13 cellular contexts compared by ENCODE assay signal in genomic region chr1:150559627-150560010, GRCh38. TPM values are rescaled to one million over a fixed set of nuclear protein-coding genes. Genes with fewer than 3 reads are reported as not detected.
DNase-seq lines count a peak whose midpoint lies in the region; ATAC-seq, FAIRE-seq and TF ChIP-seq lines count a peak whose summit lies in the region.
"Had no signal": no experiment of that assay in that cellular context is flagged by ENCODE, and none has a peak within 500 bp of the region (broad histone marks: within the 10 kb centered on the region; RNA-seq: fewer than 3 reads in every experiment).

No MANE protein-coding gene starts in this region.

- in situ Hi-C loops in HepG2 (cut with HindIII; ENCODE audit: extremely low pct_ligation_motif_present, low pct_unique_long_range_greater_than_20kb): loop anchor here (5.0 kb wide), 2 partner anchors 68 to 253 kb away; partner anchors contain the start of gene ENSA

- no TSS peak for BruUV-seq in HepG2 (replicated peaks; lab: Mats Ljungman, UMichigan)

- H3K27ac Mint-ChIP-seq in IgD-negative memory B cell: peak overlapping the region in 2 of 3 donors; percentile 98 to 99
- H3K27ac Mint-ChIP-seq in activated naive CD8-positive, alpha-beta T cell: peak overlapping the region; percentile 100

- H3K4me1 Mint-ChIP-seq in IgD-negative memory B cell: peaks cover 16 to 22% (median 17%) of the 10 kb centered on the region in 3 donors
- H3K4me1 Mint-ChIP-seq in activated naive CD8-positive, alpha-beta T cell (ENCODE audit: low read depth): peaks cover 37% of the 10 kb centered on the region

- TF ChIP-seq POLR2A in HepG2 (IDR thresholded peaks at IDR 0.05; ENCODE audit: insufficient read depth in 1 of 2, low read depth in 2 of 2, low read length in 2 of 2) (no peak), spleen (IDR thresholded peaks at IDR 0.05) (no peak)

- H3K27ac ChIP-seq in HepG2 (ENCODE audit: extremely low read length, insufficient read depth, low read length) (no peak overlapping the region), spleen (peak overlapping the region in 7 of 8 donors; percentile 60 to 100 (median 100))

- peak overlapping the region in 2 of 4 donors; percentile 91 to 95 for H3K4me3 Mint-ChIP-seq in IgD-negative memory B cell
- no peak overlapping the region for H3K4me3 Mint-ChIP-seq in activated naive CD8-positive, alpha-beta T cell

- FAIRE-seq in HepG2 (lab: Jason Lieb, UNC): no peak

- CTCF ChIA-PET in HepG2 (lab: Yijun Ruan, JAX; ENCODE audit: low intra/inter-chr PET ratio, low total read pairs): interaction anchor here (2.3 kb wide), 1 partner anchor 95 kb away, joined by 20 read pairs; no protein-coding TSS in a partner anchor
- CTCF ChIA-PET in HEK293T (lab: Yijun Ruan, JAX): interaction anchor here (0.6 to 4.0 kb wide), 19 partner anchors 7 to 446 kb away, joined by 3 to 19 read pairs (median 4); partner anchors contain the start of genes ADAMTSL4, ENSA and FALEC

- POLR2A ChIA-PET in HepG2 (lab: Yijun Ruan, JAX): interaction anchor here (1.0 to 13.0 kb wide), 6 partner anchors 9 to 70 kb away, joined by 3 to 469 read pairs (median 18); partner anchors contain the start of genes ADAMTSL4, ENSA and MCL1
- POLR2A ChIA-PET in HEK293T (lab: Yijun Ruan, JAX): interaction anchor here (11.7 kb wide), 1 partner anchor 18 kb away, joined by 260 read pairs; the partner anchor contains the start of gene MCL1

- H3K27me3 Mint-ChIP-seq in IgD-negative memory B cell: no peaks in the 10 kb centered on the region
- no peaks in the 10 kb centered on the region for H3K27me3 Mint-ChIP-seq in activated naive CD8-positive, alpha-beta T cell
- H3K27me3 Mint-ChIP-seq: activated CD4-positive, alpha-beta memory T cell treated with anti-CD3 and anti-CD28 coated beads, Interleukin-2, amount 10 ng/mL, durations not matched to agents 7 days and 5 days had no signal

- TF ChIP-seq RAD21 in HepG2 (CRISPR knock-in tag; IDR thresholded peaks at IDR 0.05): no peak

- 96% methylated on average over 4 of the region's 10 CpGs for WGBS in HepG2 (ENCODE audit: low lambda C conversion rate)
- 70 to 76% (median 73%) methylated on average over 10 of the region's 10 CpGs for WGBS in spleen, 5 donors

- no peaks in the 10 kb centered on the region for H3K9me3 ChIP-seq in HepG2 (ENCODE audit: low read length)
- no peaks in the 10 kb centered on the region for H3K9me3 ChIP-seq in spleen
- H3K9me3 ChIP-seq: HAP-1 had no signal

- DNase-seq in HepG2 (ENCODE audit: low spot score) (no peak), spleen (peak; percentile 82), HEK293T (ENCODE audit: extremely low spot score) (no peak), DMS79 (lab: John Stamatoyannopoulos, UW) (no peak), GM10266 (ENCODE audit: extremely low spot score) (no peak)

- H3K9me3 Mint-ChIP-seq in IgD-negative memory B cell: no peaks in the 10 kb centered on the region
- H3K9me3 Mint-ChIP-seq in activated naive CD8-positive, alpha-beta T cell (ENCODE audit: low read depth): no peaks in the 10 kb centered on the region
- H3K9me3 Mint-ChIP-seq: activated CD4-positive, alpha-beta memory T cell treated with anti-CD3 and anti-CD28 coated beads, Interleukin-2, amount 10 ng/mL, durations not matched to agents 7 days and 5 days; activated naive CD4-positive, alpha-beta T cell treated with anti-CD3 and anti-CD28 coated beads, Interleukin-2, amount 50 U/mL, for 72 hours; T-helper 2 cell treated with Interferon-gamma antibody and Interleukin-4, amounts not matched to agents 5 μg/mL and 100 μg/mL, for 36 hours had no signal

- H3K36me3 Mint-ChIP-seq in IgD-negative memory B cell: no peaks in the 10 kb centered on the region
- peaks cover 2% of the 10 kb centered on the region for H3K36me3 Mint-ChIP-seq in activated naive CD8-positive, alpha-beta T cell
- H3K36me3 Mint-ChIP-seq: activated naive CD4-positive, alpha-beta T cell treated with anti-CD3 and anti-CD28 coated beads, Interleukin-2, amount 50 U/mL, for 72 hours had no signal

- H3K36me3 ChIP-seq in HepG2 (replicated peaks in 1 of 2; ENCODE audit: control insufficient read depth in 1 of 2, insufficient read depth in 2 of 2, low read length in 2 of 2) (peaks cover 0 to 5% of the 10 kb centered on the region in 2 experiments; a peak in 2 of 5 replicates), spleen (peaks cover 0 to 33% (median 0%) of the 10 kb centered on the region in 6 donors)
- H3K36me3 ChIP-seq: HAP-1 had no signal

- H3K27me3 ChIP-seq in HepG2 (ENCODE audit: control insufficient read depth in 1 of 2, insufficient read depth in 2 of 2, low read length in 2 of 2) (no peaks in the 10 kb centered on the region), spleen (replicated peaks in 1 of 7) (no peaks in the 10 kb centered on the region)

- no peak overlapping the region for H2AFZ ChIP-seq in HepG2 (ENCODE audit: low read length)

- peaks cover 50% of the 10 kb centered on the region for H3K4me1 ChIP-seq in HepG2 (ENCODE audit: insufficient read depth, low read length)
- H3K4me1 ChIP-seq in spleen: peaks cover 33 to 90% (median 65%) of the 10 kb centered on the region in 6 donors

- intact Hi-C loops in HepG2 (cut with micrococcal nuclease; ENCODE audit: unreplicated experiment) (loop anchor here (5.0 to 10.0 kb wide), 2 partner anchors 138 to 305 kb away; partner anchors contain the start of genes CA14 and GOLPH3L), spleen (cut with DNase I; ENCODE audit: low total_unique reads) (loop anchor here (2.0 kb wide), 1 partner anchor 61 kb away; no protein-coding TSS in a partner anchor)

- H3K9ac ChIP-seq in HepG2 (ENCODE audit: insufficient read depth, low read depth, low read length): no peak overlapping the region

- TF ChIP-seq EP300 in HepG2 (IDR thresholded peaks at IDR 0.05; ENCODE audit: low read depth in 2 of 2, low read length in 2 of 2) (no peak), HepG2 (CRISPR knock-in tag; IDR thresholded peaks at IDR 0.05; ENCODE audit: borderline replicate concordance) (no peak)

- TF ChIP-seq CTCF in HepG2 (CRISPR knock-in tag; IDR thresholded peaks at IDR 0.05) (no peak), spleen (IDR thresholded peaks at IDR 0.05 in 8 of 11, conservative IDR thresholded peaks at IDR 0.05 in 3 of 11) (no peak), GM10266 (IDR thresholded peaks at IDR 0.05; ENCODE audit: control insufficient read depth, insufficient read depth, low read depth, missing control alignments) (no peak)

- H3K4me3 ChIP-seq in HepG2 (replicated peaks in 1 of 3; ENCODE audit: insufficient read depth in 1 of 3, low read depth in 2 of 3, low read length in 3 of 3) (no peak overlapping the region), spleen (peak overlapping the region in 4 of 8 donors; percentile 21 to 78 (median 50))
- H3K4me3 ChIP-seq: HAP-1, smooth muscle cell had no signal

- ATAC-seq in HepG2: no peak
- ATAC-seq in GM18868 (IDR thresholded peaks at IDR 0.05; ENCODE audit: unreplicated experiment): no peak

- H4K20me1 ChIP-seq in HepG2 (ENCODE audit: insufficient read depth, low read length): no peaks in the 10 kb centered on the region

- peaks cover 8% of the 10 kb centered on the region for H3K79me2 ChIP-seq in HepG2 (ENCODE audit: insufficient read depth, low read length)

- H3K4me2 ChIP-seq in HepG2 (ENCODE audit: low read depth, low read length): no peak overlapping the region

RNA-seq across cellular contexts. Expression of gene ADAMTSL4, which starts 10.4 kb away (rescaled TPM):
- polyA plus RNA-seq in IgD-negative memory B cell (0.30 TPM), HepG2 (2011; rRNA removed) (15.1 and 16.4 TPM in 2 replicates), spleen (10 to 100 TPM in 1 of 3 donors, 1 to 10 TPM in 2; 5.0 to 10.9 (median 9.4) TPM)
- total RNA-seq in HepG2 (2016; rRNA removed; fragmentation: Illumina TruSeq; extraction: Trizol) (1.9 and 3.9 TPM in 2 replicates), spleen (10 to 100 TPM in 5 of 7 donors, 1 to 10 TPM in 2; 2.8 to 19.1 (median 12.4) TPM)
- total RNA-seq in HepG2 (2016; cell fraction: cytosol; rRNA removed; fragmentation: Illumina TruSeq; extraction: Trizol; ENCODE audit: low read depth): 1.3 and 1.4 TPM in 2 replicates
- total RNA-seq in HepG2 (2016; cell fraction: insoluble cytoplasmic fraction; rRNA removed; fragmentation: Illumina TruSeq; extraction: Trizol): 1.4 and 3.5 TPM in 2 replicates
- total RNA-seq in HepG2 (2016; cell fraction: membrane; rRNA removed; fragmentation: Illumina TruSeq; extraction: Trizol): 2.8 TPM in 2 replicates
- 5.1 and 8.0 TPM in 2 replicates for total RNA-seq in HepG2 (2016; cell fraction: nucleus; rRNA removed; fragmentation: Illumina TruSeq; extraction: Trizol)
- polyA plus RNA-seq in HepG2 (2011; cell fraction: cytosol; rRNA removed): 7.9 and 8.3 TPM in 2 replicates
- 81.6 and 99.7 TPM in 2 replicates for polyA plus RNA-seq in HepG2 (2011; cell fraction: nucleus; rRNA removed)
- 6.4 and 10.9 TPM in 2 replicates for polyA plus RNA-seq in HepG2 (2012)
- polyA plus RNA-seq in HepG2 (2016; cell fraction: cytosol; fragmentation: Illumina TruSeq; extraction: Trizol; ENCODE audit: low read depth): 0.93 and 1.3 TPM in 2 replicates
- 4.0 and 4.2 TPM in 2 replicates for polyA plus RNA-seq in HepG2 (2016; cell fraction: insoluble cytoplasmic fraction; fragmentation: Illumina TruSeq; extraction: Trizol; ENCODE audit: low read depth)
- polyA plus RNA-seq in HepG2 (2016; cell fraction: membrane; fragmentation: Illumina TruSeq; extraction: Trizol; ENCODE audit: low read depth): 3.3 and 3.7 TPM in 2 replicates
- polyA plus RNA-seq in HepG2 (2016; cell fraction: nucleus; fragmentation: Illumina TruSeq; extraction: Trizol; ENCODE audit: insufficient read depth, low read depth): 32.6 and 38.0 TPM in 2 replicates
- 5.9 and 8.8 TPM in 2 replicates for polyA minus RNA-seq in HepG2 (2011; rRNA and poly(A)+ RNA removed; ENCODE audit: low replicate concordance)
- 5.3 and 6.0 TPM in 2 replicates for polyA minus RNA-seq in HepG2 (2011; cell fraction: cytosol; rRNA and poly(A)+ RNA removed)
- 9.4 TPM in 2 replicates for polyA minus RNA-seq in HepG2 (2011; cell fraction: nucleus; rRNA and poly(A)+ RNA removed)

RNA-seq across cellular contexts. Expression of gene MCL1, which starts 19.8 kb away (rescaled TPM):
- polyA plus RNA-seq in IgD-negative memory B cell: 99.6 TPM
- total RNA-seq in HepG2 (2016; rRNA removed; fragmentation: Illumina TruSeq; extraction: Trizol): 113 and 125 TPM in 2 replicates
- 16.3 and 19.0 TPM in 2 replicates for total RNA-seq in HepG2 (2016; cell fraction: cytosol; rRNA removed; fragmentation: Illumina TruSeq; extraction: Trizol; ENCODE audit: low read depth)
- total RNA-seq in HepG2 (2016; cell fraction: insoluble cytoplasmic fraction; rRNA removed; fragmentation: Illumina TruSeq; extraction: Trizol): 108 and 127 TPM in 2 replicates
- total RNA-seq in HepG2 (2016; cell fraction: membrane; rRNA removed; fragmentation: Illumina TruSeq; extraction: Trizol): 41.9 and 48.9 TPM in 2 replicates
- total RNA-seq in HepG2 (2016; cell fraction: nucleus; rRNA removed; fragmentation: Illumina TruSeq; extraction: Trizol): 150 and 151 TPM in 2 replicates
- 69.5 and 70.6 TPM in 2 replicates for polyA plus RNA-seq in HepG2 (2011; rRNA removed)
- polyA plus RNA-seq in HepG2 (2011; cell fraction: cytosol; rRNA removed): 40.6 and 51.3 TPM in 2 replicates
- polyA plus RNA-seq in HepG2 (2011; cell fraction: nucleus; rRNA removed): 127 and 138 TPM in 2 replicates
- polyA plus RNA-seq in HepG2 (2012): 59.5 and 80.1 TPM in 2 replicates
- polyA plus RNA-seq in HepG2 (2016; cell fraction: cytosol; fragmentation: Illumina TruSeq; extraction: Trizol; ENCODE audit: low read depth): 5.6 and 6.4 TPM in 2 replicates
- polyA plus RNA-seq in HepG2 (2016; cell fraction: insoluble cytoplasmic fraction; fragmentation: Illumina TruSeq; extraction: Trizol; ENCODE audit: low read depth): 99.4 and 100.0 TPM in 2 replicates
- 21.9 and 23.4 TPM in 2 replicates for polyA plus RNA-seq in HepG2 (2016; cell fraction: membrane; fragmentation: Illumina TruSeq; extraction: Trizol; ENCODE audit: low read depth)
- 207 and 216 TPM in 2 replicates for polyA plus RNA-seq in HepG2 (2016; cell fraction: nucleus; fragmentation: Illumina TruSeq; extraction: Trizol; ENCODE audit: insufficient read depth, low read depth)
- polyA minus RNA-seq in HepG2 (2011; rRNA and poly(A)+ RNA removed; ENCODE audit: low replicate concordance): 65.4 and 90.8 TPM in 2 replicates
- polyA minus RNA-seq in HepG2 (2011; cell fraction: cytosol; rRNA and poly(A)+ RNA removed): 72.9 and 73.2 TPM in 2 replicates
- polyA minus RNA-seq in HepG2 (2011; cell fraction: nucleus; rRNA and poly(A)+ RNA removed): 152 and 196 TPM in 2 replicates
- total RNA-seq in spleen: 100 to 1,000 TPM; 261 to 435 (median 336) TPM
- 100 to 1,000 TPM in 1 of 3 donors, 10 to 100 TPM in 2; 75.8 to 118 (median 85.9) TPM for polyA plus RNA-seq in spleen

RNA-seq across cellular contexts. Expression of gene FALEC, which starts 44.1 kb away (rescaled TPM):
- polyA plus RNA-seq in IgD-negative memory B cell (1.0 TPM), HepG2 (2011; rRNA removed) (0.20 and 0.33 TPM in 2 replicates), spleen (under 1 TPM in 2 of 3 donors, not detected in 1; 0.20 to 0.29 TPM)
- total RNA-seq in HepG2 (2016; rRNA removed; fragmentation: Illumina TruSeq; extraction: Trizol) (0.71 TPM in 1 of 2 replicates, not detected in the other), spleen (1 to 10 TPM in 1 of 7 donors, under 1 TPM in 1, not detected in 5; 0.97 to 1.9 TPM)
- 1.2 and 1.9 TPM in 2 replicates for total RNA-seq in HepG2 (2016; cell fraction: cytosol; rRNA removed; fragmentation: Illumina TruSeq; extraction: Trizol; ENCODE audit: low read depth)
- total RNA-seq in HepG2 (2016; cell fraction: insoluble cytoplasmic fraction; rRNA removed; fragmentation: Illumina TruSeq; extraction: Trizol): 0.40 and 1.6 TPM in 2 replicates
- total RNA-seq in HepG2 (2016; cell fraction: membrane; rRNA removed; fragmentation: Illumina TruSeq; extraction: Trizol): 1.9 and 2.4 TPM in 2 replicates
- total RNA-seq in HepG2 (2016; cell fraction: nucleus; rRNA removed; fragmentation: Illumina TruSeq; extraction: Trizol): 0.84 TPM in 1 of 2 replicates, not detected in the other
- polyA plus RNA-seq in HepG2 (2011; cell fraction: cytosol; rRNA removed): 0.48 TPM in 1 of 2 replicates, not detected in the other
- polyA plus RNA-seq in HepG2 (2011; cell fraction: nucleus; rRNA removed): 0.45 TPM in 1 of 2 replicates, not detected in the other
- 0.41 and 0.44 TPM in 2 replicates for polyA plus RNA-seq in HepG2 (2012)
- 1.0 and 1.6 TPM in 2 replicates for polyA plus RNA-seq in HepG2 (2016; cell fraction: cytosol; fragmentation: Illumina TruSeq; extraction: Trizol; ENCODE audit: low read depth)
- polyA plus RNA-seq in HepG2 (2016; cell fraction: insoluble cytoplasmic fraction; fragmentation: Illumina TruSeq; extraction: Trizol; ENCODE audit: low read depth): 0.53 and 1.0 TPM in 2 replicates
- polyA plus RNA-seq in HepG2 (2016; cell fraction: membrane; fragmentation: Illumina TruSeq; extraction: Trizol; ENCODE audit: low read depth): 0.48 and 1.3 TPM in 2 replicates
- polyA plus RNA-seq in HepG2 (2016; cell fraction: nucleus; fragmentation: Illumina TruSeq; extraction: Trizol; ENCODE audit: insufficient read depth, low read depth): 3.8 and 3.9 TPM in 2 replicates
- not detected in 2 replicates for polyA minus RNA-seq in HepG2 (2011; rRNA and poly(A)+ RNA removed; ENCODE audit: low replicate concordance)
- not detected in 2 replicates for polyA minus RNA-seq in HepG2 (2011; cell fraction: cytosol; rRNA and poly(A)+ RNA removed)
- 1.6 TPM in 1 of 2 replicates, not detected in the other for polyA minus RNA-seq in HepG2 (2011; cell fraction: nucleus; rRNA and poly(A)+ RNA removed)
- total RNA-seq: activated CD4-positive, alpha-beta memory T cell treated with anti-CD3 and anti-CD28 coated beads, Interleukin-2, amount 10 ng/mL, durations not matched to agents 7 days and 5 days; smooth muscle cell had no signal

RNA-seq across cellular contexts. Expression of gene ECM1, which starts 51.7 kb away (rescaled TPM):
- 0.11 TPM for polyA plus RNA-seq in IgD-negative memory B cell
- 0.13 and 0.42 TPM in 2 replicates for total RNA-seq in HepG2 (2016; rRNA removed; fragmentation: Illumina TruSeq; extraction: Trizol)
- 0.20 and 0.26 TPM in 2 replicates for total RNA-seq in HepG2 (2016; cell fraction: cytosol; rRNA removed; fragmentation: Illumina TruSeq; extraction: Trizol; ENCODE audit: low read depth)
- total RNA-seq in HepG2 (2016; cell fraction: insoluble cytoplasmic fraction; rRNA removed; fragmentation: Illumina TruSeq; extraction: Trizol): 0.32 TPM in 1 of 2 replicates, not detected in the other
- total RNA-seq in HepG2 (2016; cell fraction: membrane; rRNA removed; fragmentation: Illumina TruSeq; extraction: Trizol): 0.19 and 0.31 TPM in 2 replicates
- total RNA-seq in HepG2 (2016; cell fraction: nucleus; rRNA removed; fragmentation: Illumina TruSeq; extraction: Trizol): 0.53 and 0.84 TPM in 2 replicates
- 1.0 and 1.4 TPM in 2 replicates for polyA plus RNA-seq in HepG2 (2011; rRNA removed)
- 0.47 and 0.51 TPM in 2 replicates for polyA plus RNA-seq in HepG2 (2011; cell fraction: cytosol; rRNA removed)
- polyA plus RNA-seq in HepG2 (2011; cell fraction: nucleus; rRNA removed): 4.9 and 5.0 TPM in 2 replicates
- 0.64 and 1.1 TPM in 2 replicates for polyA plus RNA-seq in HepG2 (2012)
- 0.29 and 0.53 TPM in 2 replicates for polyA plus RNA-seq in HepG2 (2016; cell fraction: cytosol; fragmentation: Illumina TruSeq; extraction: Trizol; ENCODE audit: low read depth)
- 0.15 TPM in 1 of 2 replicates, not detected in the other for polyA plus RNA-seq in HepG2 (2016; cell fraction: insoluble cytoplasmic fraction; fragmentation: Illumina TruSeq; extraction: Trizol; ENCODE audit: low read depth)
- 0.24 and 0.42 TPM in 2 replicates for polyA plus RNA-seq in HepG2 (2016; cell fraction: membrane; fragmentation: Illumina TruSeq; extraction: Trizol; ENCODE audit: low read depth)
- polyA plus RNA-seq in HepG2 (2016; cell fraction: nucleus; fragmentation: Illumina TruSeq; extraction: Trizol; ENCODE audit: insufficient read depth, low read depth): 3.5 TPM in 2 replicates
- 0.20 and 8.4 TPM in 2 replicates for polyA minus RNA-seq in HepG2 (2011; rRNA and poly(A)+ RNA removed; ENCODE audit: low replicate concordance)
- polyA minus RNA-seq in HepG2 (2011; cell fraction: cytosol; rRNA and poly(A)+ RNA removed): 0.69 TPM in 1 of 2 replicates, not detected in the other
- polyA minus RNA-seq in HepG2 (2011; cell fraction: nucleus; rRNA and poly(A)+ RNA removed): 0.90 and 0.99 TPM in 2 replicates
- 10 to 100 TPM in 5 of 7 donors, 1 to 10 TPM in 2; 6.6 to 16.5 (median 13.6) TPM for total RNA-seq in spleen
- 1 to 10 TPM; 2.7 to 6.8 (median 6.4) TPM for polyA plus RNA-seq in spleen
